ENCODE assay signal across 19 cellular contexts in the genomic region with DNA sequence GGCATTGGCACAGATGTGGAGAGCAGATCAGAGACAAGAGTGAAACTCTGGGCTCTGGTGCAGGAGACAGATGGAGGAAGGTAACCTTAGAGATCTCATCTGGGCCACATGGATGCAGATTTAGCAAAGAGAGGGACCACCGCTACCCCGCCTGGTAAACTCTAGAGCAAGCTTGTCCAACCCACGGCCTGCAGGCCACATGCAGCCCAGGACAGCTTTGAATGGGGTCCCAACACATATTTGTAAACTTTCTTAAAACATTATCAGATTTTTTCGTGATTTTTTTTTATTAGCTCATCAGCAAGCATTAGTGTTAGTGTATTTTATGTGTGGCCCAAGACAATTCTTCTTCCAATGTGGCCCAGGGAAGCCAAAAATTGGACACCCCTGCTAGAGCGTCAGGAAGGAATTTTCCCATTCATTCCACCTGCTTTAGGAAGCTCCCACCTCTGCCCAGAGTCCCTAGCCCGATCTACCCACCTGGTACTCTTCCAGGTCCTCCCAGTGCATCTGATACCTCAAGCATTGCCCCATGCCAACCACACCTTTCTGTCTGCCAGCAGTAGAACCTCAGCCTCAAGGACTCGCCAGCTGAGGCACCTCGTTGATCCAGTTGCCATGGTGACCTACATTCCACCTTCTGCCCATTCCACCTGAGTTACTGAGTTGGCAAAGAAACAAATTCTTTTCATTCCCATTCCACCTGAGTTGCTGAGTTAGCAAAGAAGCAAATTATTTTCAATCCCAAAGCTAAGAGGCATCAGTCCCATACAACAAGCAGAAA. TPM values are rescaled to one million over a fixed set of nuclear protein-coding genes. Genes with fewer than 3 reads are reported as not detected.
DNase-seq lines count a peak whose midpoint lies in the region; ATAC-seq, FAIRE-seq and TF ChIP-seq lines count a peak whose summit lies in the region.
"Had no signal": no experiment of that assay in that cellular context is flagged by ENCODE, and none has a peak within 500 bp of the region (broad histone marks: within the 10 kb centered on the region; RNA-seq: fewer than 3 reads in every experiment).

TSS of gene CIB4 (minus strand) at position 586 of the 784 bp plus-strand sequence. CDS start at position 534, 52 bp downstream.

- no peaks in the 10 kb centered on the region for H3K79me1 ChIP-seq in H9 (ENCODE audit: insufficient read depth, low read depth, low read length, poor library complexity, severe bottlenecking)

- TF ChIP-seq CTCF in H9 (conservative IDR thresholded peaks at IDR 0.05) (no peak), pancreas (IDR thresholded peaks at IDR 0.05) (no peak)

- H3K9ac ChIP-seq in H9 (ENCODE audit: extremely low read depth, insufficient read length, low read length): no peak within 1 kb of the TSS

- ATAC-seq in pancreas: peak; percentile 74 to 94 (median 89)
- ATAC-seq in GM18520 (IDR thresholded peaks at IDR 0.05; ENCODE audit: unreplicated experiment): no peak
- no peak for ATAC-seq in HG02852 (IDR thresholded peaks at IDR 0.05; ENCODE audit: unreplicated experiment)

- no peak within 1 kb of the TSS; a peak in 1 of 5 replicates for H3K4me3 Mint-ChIP-seq in H9
- H3K4me3 Mint-ChIP-seq: CD4-positive, CD25-positive, alpha-beta regulatory T cell; stimulated activated naive CD8-positive, alpha-beta T cell treated with anti-CD3 and anti-CD28 coated beads, Interleukin-15, Interleukin-2, amounts not matched to agents 100 ng/mL and 50 ng/mL, for 24 hours; T-helper 2 cell treated with Interferon-gamma antibody and Interleukin-4, amounts not matched to agents 5 μg/mL and 100 μg/mL, for 36 hours had no signal

- H4K20me1 ChIP-seq in H9 (ENCODE audit: control insufficient read depth, insufficient read depth, insufficient read length): no peaks in the 10 kb centered on the region

- H3K4me1 Mint-ChIP-seq in H9: peaks cover 18 to 31% of the 10 kb centered on the region in 2 experiments
- H3K4me1 Mint-ChIP-seq: CD4-positive, CD25-positive, alpha-beta regulatory T cell had no signal

- H2AK5ac ChIP-seq in H9 (ENCODE audit: insufficient read length, low read length): no peak within 1 kb of the TSS

- H3K27ac ChIP-seq in H9 (ENCODE audit: insufficient read length, low read depth, low read length) (no peak within 1 kb of the TSS), epithelial cell of prostate (no peak within 1 kb of the TSS), pancreas (no peak within 1 kb of the TSS)
- H3K27ac ChIP-seq: cardiac muscle cell, right atrium auricular region had no signal

- peaks cover 21% of the 10 kb centered on the region for H3K27me3 Mint-ChIP-seq in H9 (ENCODE audit: low read depth)

- H3K9me3 ChIP-seq in H9 (ENCODE audit: control insufficient read depth, low read depth, low read length) (no peaks in the 10 kb centered on the region), pancreas (no peaks in the 10 kb centered on the region)
- H3K9me3 ChIP-seq: right atrium auricular region had no signal

- no peak within 1 kb of the TSS for H4K8ac ChIP-seq in H9 (replicated peaks; ENCODE audit: insufficient read length, low read depth, low read length)

- no peak within 1 kb of the TSS for H2AFZ ChIP-seq in H9 (ENCODE audit: low read length)

- H3K4me3 ChIP-seq in pancreas: no peak within 1 kb of the TSS
- H3K4me3 ChIP-seq: cardiac muscle cell, right atrium auricular region had no signal

- no peak within 1 kb of the TSS for H2BK5ac ChIP-seq in H9 (ENCODE audit: insufficient read length, low read length)

- no peak within 1 kb of the TSS for H2BK15ac ChIP-seq in H9 (ENCODE audit: low read depth, low read length)

- no peak within 1 kb of the TSS for H3K4me2 ChIP-seq in H9 (ENCODE audit: insufficient read depth, insufficient read length, low read length)

- no peak within 1 kb of the TSS for H3K4ac ChIP-seq in H9 (ENCODE audit: low read depth, low read length)

- H3K23me2 ChIP-seq in H9 (ENCODE audit: insufficient read length, low read depth, low read length, poor library complexity, severe bottlenecking): no peaks in the 10 kb centered on the region

- no peak within 1 kb of the TSS for H3K23ac ChIP-seq in H9 (ENCODE audit: insufficient read length, low read depth, low read length)

- no peak within 1 kb of the TSS for H2BK12ac ChIP-seq in H9 (ENCODE audit: insufficient read length, low read depth, low read length)

- H3K36me3 ChIP-seq in pancreas: no peaks in the 10 kb centered on the region
- H3K36me3 ChIP-seq: cardiac muscle cell, right atrium auricular region had no signal

- H3K27ac Mint-ChIP-seq in H9: peak within 1 kb of the TSS in 2 of 3 experiments; percentile 8 to 54; a peak in 3 of 7 replicates
- H3K27ac Mint-ChIP-seq: stimulated activated naive CD8-positive, alpha-beta T cell treated with anti-CD3 and anti-CD28 coated beads, Interleukin-15, Interleukin-2, amounts not matched to agents 100 ng/mL and 50 ng/mL, for 24 hours; T-helper 2 cell treated with Interferon-gamma antibody and Interleukin-4, amounts not matched to agents 5 μg/mL and 100 μg/mL, for 36 hours had no signal

- H2BK120ac ChIP-seq in H9 (ENCODE audit: low read depth, low read length, poor library complexity, severe bottlenecking): no peak within 1 kb of the TSS

- H3K18ac ChIP-seq in H9 (ENCODE audit: insufficient read length, low read depth, low read length): peak within 1 kb of the TSS; percentile 40

- no CpG with 5 or more reads among the region's 8 CpGs for WGBS in H9 (ENCODE audit: extremely low coverage, insufficient read length, low lambda C conversion rate)
- 61 to 62% methylated on average over 8 of the region's 8 CpGs for WGBS in pancreas, 2 donors

- no peaks in the 10 kb centered on the region for H3K27me3 ChIP-seq in H9 (ENCODE audit: insufficient read depth, low read length)
- H3K27me3 ChIP-seq in pancreas: no peaks in the 10 kb centered on the region
- H3K27me3 ChIP-seq: right atrium auricular region had no signal

- H4K5ac ChIP-seq in H9 (ENCODE audit: insufficient read length, low read depth, low read length): no peak within 1 kb of the TSS

- intact Hi-C loops in pancreas (cut with DNase I): no loop called here

- H2BK20ac ChIP-seq in H9 (ENCODE audit: low read depth, low read length, poor library complexity, severe bottlenecking): no peak within 1 kb of the TSS

- H4K91ac ChIP-seq in H9 (ENCODE audit: insufficient read length, low read depth, low read length): no peak within 1 kb of the TSS

- no peaks in the 10 kb centered on the region for H3K79me2 ChIP-seq in H9 (ENCODE audit: insufficient read depth, low read length)

- H3K36me3 Mint-ChIP-seq in H9 (ENCODE audit: insufficient read depth in 1 of 3, low read depth in 3 of 3): no peaks in the 10 kb centered on the region
- H3K36me3 Mint-ChIP-seq: CD4-positive, CD25-positive, alpha-beta regulatory T cell had no signal

- no peaks in the 10 kb centered on the region for H3K9me3 Mint-ChIP-seq in H9
- H3K9me3 Mint-ChIP-seq: CD4-positive, CD25-positive, alpha-beta regulatory T cell; stimulated activated naive CD8-positive, alpha-beta T cell treated with anti-CD3 and anti-CD28 coated beads, Interleukin-15, Interleukin-2, amounts not matched to agents 100 ng/mL and 50 ng/mL, for 24 hours; T-helper 2 cell treated with Interferon-gamma antibody and Interleukin-4, amounts not matched to agents 5 μg/mL and 100 μg/mL, for 36 hours had no signal

- no peak within 1 kb of the TSS for H3K56ac ChIP-seq in H9 (ENCODE audit: insufficient read length, low read depth, low read length)

- no peaks in the 10 kb centered on the region for H3K4me1 ChIP-seq in H9 (ENCODE audit: insufficient read depth, low read length)
- H3K4me1 ChIP-seq in pancreas: no peaks in the 10 kb centered on the region
- H3K4me1 ChIP-seq: right atrium auricular region had no signal

- H3K14ac ChIP-seq in H9 (ENCODE audit: insufficient read depth, low read length): no peak within 1 kb of the TSS

- H3T11ph ChIP-seq in H9 (ENCODE audit: low read length): no peak within 1 kb of the TSS

- DNase-seq in H9 (peak; percentile 50), NCI-H2196 treated with DMSO at 0.1 percent for 48 hours (lab: John Stamatoyannopoulos, UW; ENCODE audit: unreplicated experiment) (peak; percentile 78), epithelial cell of prostate (ENCODE audit: low read depth, low spot score) (peak; percentile 43), pancreas (peak in 4 of 6 donors; percentile 53 to 71 (median 61)), cerebellum (ENCODE audit: low spot score) (no peak), Ammon's horn (ENCODE audit: low spot score) (no peak)
- DNase-seq: activated CD4-positive, alpha-beta T cell treated with anti-CD3 and anti-CD28 coated beads, Interleukin-2, amount 50 U/mL, for 48 hours; activated gamma-delta T cell treated with Interleukin-2 at 50 U/mL for 16 hours; CD4-positive, CD25-positive, alpha-beta regulatory T cell; MM.1S; NCI-H446 treated with DMSO at 0.1 percent for 48 hours; stimulated activated CD4-positive, alpha-beta T cell treated with anti-CD3 and anti-CD28 coated beads, Interleukin-4, amount 100 ng/mL, for 4 hours had no signal

- no peak for FAIRE-seq in pancreas (lab: Jason Lieb, UNC)

RNA-seq across cellular contexts. Expression of gene CIB4, which starts in this region (rescaled TPM):
- total RNA-seq in H9 (2021) (not detected in 2 replicates), pancreas (under 1 TPM in 4 of 6 donors, not detected in 2; 0.19 to 0.62 (median 0.41) TPM), cerebellum (not detected)
- polyA plus RNA-seq in pancreas: under 1 TPM in 1 of 2 donors, not detected in 1; 0.23 TPM
- total RNA-seq: cardiac muscle cell; CD4-positive, CD25-positive, alpha-beta regulatory T cell; esophagus mucosa; right atrium auricular region had no signal
- polyA plus RNA-seq: cardiac muscle cell; CD4-positive, CD25-positive, alpha-beta regulatory T cell had no signal

Comparison
In these comparisons a context has a peak if more than half of its experiments do, and no peak if none do; other contexts are left out.
1. Peak in DNase-seq in H9; RNA of the gene not detected or under 1 TPM.
2. Peak in DNase-seq and ATAC-seq in pancreas; RNA of the gene not detected or under 1 TPM.
3. DNase-seq: peak in NCI-H2196 treated with DMSO at 0.1 percent for 48 hours (single experiment) and epithelial cell of prostate (single experiment); none in cerebellum (single experiment) and Ammon's horn (single experiment).